Comparison of ENCODE assay signal across 23 cellular contexts in genomic region chr3:11737742-11738141, GRCh38.
DNase-seq lines count a peak whose midpoint lies in the region; TF ChIP-seq lines count a peak whose summit lies in the region.
"Had no signal": no experiment of that assay in that cellular context is flagged by ENCODE, and none has a peak within 500 bp of the region (broad histone marks: within the 10 kb centered on the region; RNA-seq: fewer than 3 reads in every experiment).

No MANE protein-coding gene starts in this region.

- DNase-seq in NCI-H146 (lab: John Stamatoyannopoulos, UW) (peak; percentile 34), NCI-H69 (lab: John Stamatoyannopoulos, UW) (peak; percentile 10), midbrain (lab: John Stamatoyannopoulos, UW) (no peak), iPS-NIHi11 (ENCODE audit: low spot score) (no peak), SHP77 (lab: John Stamatoyannopoulos, UW) (no peak)
- DNase-seq: 8988T; ACHN; BE2C; C1 segment of cervical spinal cord; CD4-positive, alpha-beta memory T cell; CD4-positive, CD25-positive, alpha-beta regulatory T cell; CD8-positive, alpha-beta memory T cell; COR-L47; DMS 273 treated with DMSO at 0.1 percent for 48 hours; DMS153; DMS53; DMS79; DND-41; EL; GDM1 had no signal

- H3K27ac ChIP-seq in HEK293 (ENCODE audit: extremely low read depth, low read depth, low read length) = no peak overlapping the region
- H3K27ac ChIP-seq: BLaER1 had no signal

- POLR2A ChIA-PET in HEK293 (lab: Yijun Ruan, JAX) = no interaction called here

- CTCF ChIA-PET in HEK293 (lab: Yijun Ruan, JAX) = no interaction called here

- H3K4me1 ChIP-seq in HEK293 (ENCODE audit: control insufficient read depth, insufficient read depth, low read length) = peaks cover 4% of the 10 kb centered on the region; the same call in 1 of the 2 replicates
- H3K4me1 ChIP-seq: BE2C, BLaER1 had no signal

- H3K36me3 ChIP-seq in HEK293 (ENCODE audit: control insufficient read depth in 2 of 2, insufficient read depth in 1 of 2, low read length in 2 of 2) = no peaks in the 10 kb centered on the region
- H3K36me3 ChIP-seq: BE2C, BLaER1 had no signal

- no peaks in the 10 kb centered on the region for H3K9me3 ChIP-seq in HEK293 (ENCODE audit: control insufficient read depth, insufficient read depth, low read depth, low read length)
- H3K9me3 ChIP-seq: BE2C, BLaER1 had no signal

- no peak overlapping the region for H3K4me3 ChIP-seq in HEK293 (ENCODE audit: low read depth, low read length)
- H3K4me3 ChIP-seq: BLaER1, GM12878 had no signal

- no peak for TF ChIP-seq CTCF in HEK293 (tag by site-specific recombination; IDR thresholded peaks at IDR 0.05)

TF ChIP-seq in HEK293, 187 proteins besides CTCF, POLR2A, EP300 and RAD21:
- TF ChIP-seq ZNF18 (tag by site-specific recombination; IDR thresholded peaks at IDR 0.05) (peak; percentile 92), ZNF701 (tag by site-specific recombination; IDR thresholded peaks at IDR 0.05) (no peak)
- TF ChIP-seq, protein P1, sequence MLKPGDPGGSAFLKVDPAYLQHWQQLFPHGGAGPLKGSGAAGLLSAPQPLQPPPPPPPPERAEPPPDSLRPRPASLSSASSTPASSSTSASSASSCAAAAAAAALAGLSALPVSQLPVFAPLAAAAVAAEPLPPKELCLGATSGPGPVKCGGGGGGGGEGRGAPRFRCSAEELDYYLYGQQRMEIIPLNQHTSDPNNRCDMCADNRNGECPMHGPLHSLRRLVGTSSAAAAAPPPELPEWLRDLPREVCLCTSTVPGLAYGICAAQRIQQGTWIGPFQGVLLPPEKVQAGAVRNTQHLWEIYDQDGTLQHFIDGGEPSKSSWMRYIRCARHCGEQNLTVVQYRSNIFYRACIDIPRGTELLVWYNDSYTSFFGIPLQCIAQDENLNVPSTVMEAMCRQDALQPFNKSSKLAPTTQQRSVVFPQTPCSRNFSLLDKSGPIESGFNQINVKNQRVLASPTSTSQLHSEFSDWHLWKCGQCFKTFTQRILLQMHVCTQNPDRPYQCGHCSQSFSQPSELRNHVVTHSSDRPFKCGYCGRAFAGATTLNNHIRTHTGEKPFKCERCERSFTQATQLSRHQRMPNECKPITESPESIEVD (tag by site-specific recombination; IDR thresholded peaks at IDR 0.05) = peak; percentile 30; the same call in 1 of the 2 replicates
- TF ChIP-seq, protein P2, sequence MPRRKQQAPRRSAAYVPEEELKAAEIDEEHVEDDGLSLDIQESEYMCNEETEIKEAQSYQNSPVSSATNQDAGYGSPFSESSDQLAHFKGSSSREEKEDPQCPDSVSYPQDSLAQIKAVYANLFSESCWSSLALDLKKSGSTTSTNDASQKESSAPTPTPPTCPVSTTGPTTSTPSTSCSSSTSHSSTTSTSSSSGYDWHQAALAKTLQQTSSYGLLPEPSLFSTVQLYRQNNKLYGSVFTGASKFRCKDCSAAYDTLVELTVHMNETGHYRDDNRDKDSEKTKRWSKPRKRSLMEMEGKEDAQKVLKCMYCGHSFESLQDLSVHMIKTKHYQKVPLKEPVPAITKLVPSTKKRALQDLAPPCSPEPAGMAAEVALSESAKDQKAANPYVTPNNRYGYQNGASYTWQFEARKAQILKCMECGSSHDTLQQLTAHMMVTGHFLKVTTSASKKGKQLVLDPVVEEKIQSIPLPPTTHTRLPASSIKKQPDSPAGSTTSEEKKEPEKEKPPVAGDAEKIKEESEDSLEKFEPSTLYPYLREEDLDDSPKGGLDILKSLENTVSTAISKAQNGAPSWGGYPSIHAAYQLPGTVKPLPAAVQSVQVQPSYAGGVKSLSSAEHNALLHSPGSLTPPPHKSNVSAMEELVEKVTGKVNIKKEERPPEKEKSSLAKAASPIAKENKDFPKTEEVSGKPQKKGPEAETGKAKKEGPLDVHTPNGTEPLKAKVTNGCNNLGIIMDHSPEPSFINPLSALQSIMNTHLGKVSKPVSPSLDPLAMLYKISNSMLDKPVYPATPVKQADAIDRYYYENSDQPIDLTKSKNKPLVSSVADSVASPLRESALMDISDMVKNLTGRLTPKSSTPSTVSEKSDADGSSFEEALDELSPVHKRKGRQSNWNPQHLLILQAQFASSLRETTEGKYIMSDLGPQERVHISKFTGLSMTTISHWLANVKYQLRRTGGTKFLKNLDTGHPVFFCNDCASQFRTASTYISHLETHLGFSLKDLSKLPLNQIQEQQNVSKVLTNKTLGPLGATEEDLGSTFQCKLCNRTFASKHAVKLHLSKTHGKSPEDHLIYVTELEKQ (tag by site-specific recombination; IDR thresholded peaks at IDR 0.05; ENCODE audit: borderline replicate concordance) = no peak
TF ChIP-seq in HEK293: peak in this region for 2.

Comparison
In these comparisons a context has a peak if more than half of its experiments do, and no peak if none do; other contexts are left out.
1. DNase-seq: peak in NCI-H146 (single experiment) and NCI-H69 (single experiment); none in midbrain (single experiment), iPS-NIHi11 (single experiment) and SHP77 (0 of 2).